ENCODE assay signal across 24 cellular contexts in genomic region chr20:25176184-25176583, GRCh38. TPM values are rescaled to one million over a fixed set of nuclear protein-coding genes. Genes with fewer than 3 reads are reported as not detected.
A peak's percentile ranks its signal among the peaks of the same experiment; 100 is the strongest.
DNase-seq lines count a peak whose midpoint lies in the region; ATAC-seq, FAIRE-seq and TF ChIP-seq lines count a peak whose summit lies in the region.
"Had no signal": no experiment of that assay in that cellular context is flagged by ENCODE, and none has a peak within 500 bp of the region (broad histone marks: within the 10 kb centered on the region; RNA-seq: fewer than 3 reads in every experiment).

No MANE protein-coding gene starts in this region.

- peaks cover 42% of the 10 kb centered on the region for H3K4me1 ChIP-seq in A549
- H3K4me1 ChIP-seq in HEK293 (ENCODE audit: control insufficient read depth, insufficient read depth, low read length): no peaks in the 10 kb centered on the region
- H3K4me1 ChIP-seq in Panc1 (ENCODE audit: control insufficient read depth, insufficient read depth, low read length): peaks cover 35% of the 10 kb centered on the region
- H3K4me1 ChIP-seq in astrocyte (ENCODE audit: insufficient read depth, low read length): peaks cover 21% of the 10 kb centered on the region
- H3K4me1 ChIP-seq: BLaER1 treated with 17β-estradiol and CSF1 and Interleukin-3, amounts not matched to agents 10 nM and 100 nM had no signal

- H3K27ac ChIP-seq in A549 (peak overlapping the region; percentile 65 to 74; a peak in 4 of 6 replicates), HEK293 (ENCODE audit: extremely low read depth, low read depth, low read length) (no peak overlapping the region), Panc1 (ENCODE audit: low read length) (peak overlapping the region; percentile 76), astrocyte (ENCODE audit: low read depth, low read length) (no peak overlapping the region)
- H3K27ac ChIP-seq: BLaER1 treated with 17β-estradiol and CSF1 and Interleukin-3, amounts not matched to agents 10 nM and 100 nM; C4-2B had no signal

- H3K27me3 Mint-ChIP-seq in astrocyte (ENCODE audit: low read depth, unreplicated experiment): peaks cover 38% of the 10 kb centered on the region
- peaks cover 6% of the 10 kb centered on the region for H3K27me3 Mint-ChIP-seq in activated T-cell treated with anti-CD3 and anti-CD28 coated beads, Interleukin-2, amount 50 U/mL, for 4 hours (ENCODE audit: low read depth)
- H3K27me3 Mint-ChIP-seq: B cell had no signal

- no peak overlapping the region for H3K4me3 ChIP-seq in A549
- no peak overlapping the region for H3K4me3 ChIP-seq in HEK293 (ENCODE audit: low read depth, low read length)
- no peak overlapping the region for H3K4me3 ChIP-seq in Panc1 (ENCODE audit: low read depth in 2 of 2, low read length in 2 of 2)
- no peak overlapping the region for H3K4me3 ChIP-seq in astrocyte (ENCODE audit: insufficient read depth, low read depth, low read length)
- H3K4me3 ChIP-seq: BLaER1 treated with 17β-estradiol and CSF1 and Interleukin-3, amounts not matched to agents 10 nM and 100 nM had no signal

- H3K4me2 ChIP-seq in A549: no peak overlapping the region
- no peak overlapping the region for H3K4me2 ChIP-seq in astrocyte (ENCODE audit: low read length)
- H3K4me2 ChIP-seq: BLaER1 treated with 17β-estradiol and CSF1 and Interleukin-3, amounts not matched to agents 10 nM and 100 nM had no signal

- H3K4me1 Mint-ChIP-seq in astrocyte (ENCODE audit: low read depth, unreplicated experiment): peaks cover 11% of the 10 kb centered on the region
- no peaks in the 10 kb centered on the region for H3K4me1 Mint-ChIP-seq in activated T-cell treated with anti-CD3 and anti-CD28 coated beads, Interleukin-2, amount 50 U/mL, for 4 hours (ENCODE audit: low read depth)
- H3K4me1 Mint-ChIP-seq: B cell had no signal

- H3K9me3 ChIP-seq in A549 (no peaks in the 10 kb centered on the region), HEK293 (ENCODE audit: control insufficient read depth, insufficient read depth, low read depth, low read length) (no peaks in the 10 kb centered on the region), Panc1 (ENCODE audit: control insufficient read depth, insufficient read depth, low read depth, low read length) (no peaks in the 10 kb centered on the region), astrocyte (ENCODE audit: insufficient read depth, low read depth, low read length) (no peaks in the 10 kb centered on the region)

- TF ChIP-seq EP300 in A549 (IDR thresholded peaks at IDR 0.05): no peak

- H3K9ac ChIP-seq in astrocyte (ENCODE audit: low read length): no peak overlapping the region
- H3K9ac ChIP-seq: BLaER1 treated with 17β-estradiol and CSF1 and Interleukin-3, amounts not matched to agents 10 nM and 100 nM had no signal

- H3K36me3 ChIP-seq in HEK293 (ENCODE audit: control insufficient read depth in 2 of 2, insufficient read depth in 1 of 2, low read length in 2 of 2) (no peaks in the 10 kb centered on the region), Panc1 (ENCODE audit: control insufficient read depth, insufficient read depth, low read length) (no peaks in the 10 kb centered on the region), astrocyte (ENCODE audit: insufficient read depth, low read length) (no peaks in the 10 kb centered on the region)
- H3K36me3 ChIP-seq: BLaER1 treated with 17β-estradiol and CSF1 and Interleukin-3, amounts not matched to agents 10 nM and 100 nM had no signal

- POLR2A ChIA-PET in A549 (lab: Yijun Ruan, JAX) (no interaction called here), HEK293 (lab: Yijun Ruan, JAX) (no interaction called here), Panc1 (lab: Charles Lee) (no interaction called here)

- no peak overlapping the region for H3K4me3 Mint-ChIP-seq in astrocyte (ENCODE audit: unreplicated experiment)
- H3K4me3 Mint-ChIP-seq in activated T-cell treated with anti-CD3 and anti-CD28 coated beads, Interleukin-2, amount 50 U/mL, for 4 hours: no peak overlapping the region
- H3K4me3 Mint-ChIP-seq: B cell; CD4-positive, alpha-beta T cell; CD8-positive, alpha-beta T cell had no signal

- no peaks in the 10 kb centered on the region for H3K79me2 ChIP-seq in astrocyte (ENCODE audit: insufficient read depth, low read length)

- no peak overlapping the region for H2AFZ ChIP-seq in astrocyte (ENCODE audit: low read depth, low read length)

- TF ChIP-seq CTCF in A549 (IDR thresholded peaks at IDR 0.05) (no peak), HEK293 (tag by site-specific recombination; IDR thresholded peaks at IDR 0.05) (no peak), Panc1 (IDR thresholded peaks at IDR 0.05) (no peak), astrocyte (IDR thresholded peaks at IDR 0.05; ENCODE audit: insufficient read depth, low read depth, low read length) (no peak)

- no TSS peak for BruUV-seq in Panc1 (replicated peaks; lab: Mats Ljungman, UMichigan)

- FAIRE-seq in A549 (lab: Jason Lieb, UNC) (no peak), astrocyte (lab: Jason Lieb, UNC) (no peak)
- FAIRE-seq: A204.1, D721Med, G401.6, GM12891, GM19239 had no signal

- TF ChIP-seq POLR2A in A549 (IDR thresholded peaks at IDR 0.05; ENCODE audit: low read length): no peak

- DNase-seq in A549 (ENCODE audit: low read depth in 1 of 2, low spot score in 1 of 2): no peak
- DNase-seq in Panc1 (ENCODE audit: low read depth, low spot score): no peak
- DNase-seq in astrocyte (ENCODE audit: low read depth): no peak
- DNase-seq in activated T-cell treated with anti-CD3 and anti-CD28 coated beads, Interleukin-2, amount 50 U/mL, for 4 hours: no peak
- no peak for DNase-seq in NCI-H345 (lab: John Stamatoyannopoulos, UW)
- DNase-seq in NCI-H2081 (lab: John Stamatoyannopoulos, UW): no peak
- DNase-seq: 8988T; AML-193; Caco-2; Calu3; CD4-positive, alpha-beta T cell; CD8-positive, alpha-beta T cell; DMS79 treated with DMSO at 0.1 percent for 48 hours; GF-D8 had no signal

- CTCF ChIA-PET in A549 (lab: Yijun Ruan, JAX) (interaction anchor here (0.6 to 3.1 kb wide), 8 partner anchors 10 to 182 kb away, joined by 3 to 29 read pairs (median 4); no protein-coding TSS in a partner anchor), HEK293 (lab: Yijun Ruan, JAX) (interaction anchor here (0.6 to 1.1 kb wide), 2 partner anchors 119 to 577 kb away, joined by 3 read pairs; no protein-coding TSS in a partner anchor), Panc1 (lab: Charles Lee) (interaction anchor here (0.9 kb wide), 1 partner anchor 43 kb away, joined by 3 read pairs; no protein-coding TSS in a partner anchor)

- H3K9me3 Mint-ChIP-seq in astrocyte (ENCODE audit: unreplicated experiment): peaks cover 8% of the 10 kb centered on the region
- peaks cover 5% of the 10 kb centered on the region for H3K9me3 Mint-ChIP-seq in activated T-cell treated with anti-CD3 and anti-CD28 coated beads, Interleukin-2, amount 50 U/mL, for 4 hours

- in situ Hi-C loops in Panc1 (cut with HindIII; ENCODE audit: low pct_unique_long_range_greater_than_20kb, low sequenced_read_pairs): no loop called here

- no peaks in the 10 kb centered on the region for H3K27me3 ChIP-seq in Panc1 (ENCODE audit: control insufficient read depth, insufficient read depth, low read length)
- H3K27me3 ChIP-seq in astrocyte (ENCODE audit: insufficient read depth, low read length): no peaks in the 10 kb centered on the region
- H3K27me3 ChIP-seq: BLaER1 treated with 17β-estradiol and CSF1 and Interleukin-3, amounts not matched to agents 10 nM and 100 nM had no signal

- peak overlapping the region; percentile 16 for H3K27ac Mint-ChIP-seq in astrocyte (ENCODE audit: unreplicated experiment)
- H3K27ac Mint-ChIP-seq: B cell; CD4-positive, alpha-beta T cell; CD8-positive, alpha-beta T cell had no signal

- ATAC-seq in A549 (no peak), Panc1 (no peak), GM19463 (IDR thresholded peaks at IDR 0.05; ENCODE audit: unreplicated experiment) (no peak)
- ATAC-seq in activated T-cell treated with anti-CD3 and anti-CD28 coated beads, Interleukin-2, amount 50 U/mL, for 4 hours: no peak
- ATAC-seq: CD8-positive, alpha-beta T cell had no signal

- WGBS in A549 (ENCODE audit: missing lambda C conversion rate): 81% methylated on average over 3 of the region's 3 CpGs

- no peak for TF ChIP-seq RAD21 in A549 (conservative IDR thresholded peaks at IDR 0.05 in 1 of 2, IDR thresholded peaks at IDR 0.05 in 1 of 2)

- intact Hi-C loops in Panc1 (cut with micrococcal nuclease; ENCODE audit: unreplicated experiment): loop anchor here (5.0 kb wide), 1 partner anchor 94 kb away; the partner anchor contains the start of gene VSX1

- H3K36me3 Mint-ChIP-seq in astrocyte (ENCODE audit: low read depth, unreplicated experiment): no peaks in the 10 kb centered on the region
- no peaks in the 10 kb centered on the region for H3K36me3 Mint-ChIP-seq in activated T-cell treated with anti-CD3 and anti-CD28 coated beads, Interleukin-2, amount 50 U/mL, for 4 hours (ENCODE audit: insufficient read depth)
- H3K36me3 Mint-ChIP-seq: CD8-positive, alpha-beta T cell had no signal

- H4K20me1 ChIP-seq in astrocyte (ENCODE audit: insufficient read depth, low read length): no peaks in the 10 kb centered on the region
- H4K20me1 ChIP-seq: BLaER1 treated with 17β-estradiol and CSF1 and Interleukin-3, amounts not matched to agents 10 nM and 100 nM had no signal

TF ChIP-seq in A549, 52 proteins besides CTCF, POLR2A, EP300 and RAD21 (continues in another document):
- TF ChIP-seq BHLHE40 (IDR thresholded peaks at IDR 0.05; ENCODE audit: low read depth, low read length): no peak
- TF ChIP-seq RCOR1 (IDR thresholded peaks at IDR 0.05; ENCODE audit: low read depth, low read length): no peak

TF ChIP-seq in HEK293, 187 proteins besides CTCF, POLR2A, EP300 and RAD21:
- TF ChIP-seq ZNF707 (tag by site-specific recombination; IDR thresholded peaks at IDR 0.05) (no peak), ZNF37A (tag by site-specific recombination; IDR thresholded peaks at IDR 0.05) (peak; percentile 82)

RNA-seq across cellular contexts. Expression of gene ENTPD6, which starts 19.3 kb away (rescaled TPM):
- polyA plus RNA-seq in A549 (2011; rRNA removed) (85.7 and 95.4 TPM in 2 replicates), A549 (2017; fragmentation: RNase III; extraction: RNeasy Plus Mini Kit Qiagen cat#74134 plus additional on column Dnase treatment) (86.9 to 90.0 TPM (median 87.0 TPM) in 3 replicates)
- polyA plus RNA-seq in A549 (2012; cell fraction: cytosol; rRNA removed): 121 and 136 TPM in 2 replicates
- 433 and 486 TPM in 2 replicates for polyA plus RNA-seq in A549 (2012; cell fraction: nucleus; rRNA removed)
- 77.7 and 83.6 TPM in 2 replicates for polyA minus RNA-seq in A549 (2011; rRNA and poly(A)+ RNA removed)
- total RNA-seq in Panc1 (2021; ENCODE audit: unreplicated experiment) (108 TPM), astrocyte (50.7 and 57.8 TPM in 2 replicates)
- 99.8 TPM for polyA plus RNA-seq in Panc1 (2012; ENCODE audit: insufficient read length)
- total RNA-seq in activated T-cell treated with anti-CD3 and anti-CD28 coated beads, Interleukin-2, amount 50 U/mL, for 4 hours: 10 to 100 TPM; 43.4 to 51.2 (median 47.1) TPM

Comparison
In these comparisons a context has a peak if more than half of its experiments do, and no peak if none do; other contexts are left out.
1. H3K27ac ChIP-seq: peak in A549 (2 of 2) and Panc1 (single experiment); none in HEK293 (single experiment) and astrocyte (single experiment).